In the genomic region with DNA sequence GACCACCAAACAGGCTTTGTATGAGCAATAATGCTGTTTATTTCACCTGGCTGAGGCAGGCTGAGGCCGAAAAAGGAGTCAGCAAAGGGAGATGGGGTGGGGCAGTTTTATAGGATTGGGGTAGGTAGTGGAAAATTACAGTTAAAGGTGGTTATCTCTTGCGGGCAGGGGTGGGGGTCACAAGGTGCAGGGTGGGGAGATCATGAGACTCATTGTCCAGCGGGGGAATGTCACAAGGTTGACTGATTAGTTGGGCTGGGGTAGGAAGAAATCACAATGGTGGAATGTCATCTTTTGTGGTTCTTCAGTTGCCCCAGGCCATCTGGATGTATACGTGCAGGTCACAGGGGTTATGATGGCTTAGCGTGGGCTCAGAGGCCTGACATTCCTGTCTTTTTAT, we compare ENCODE assay signal across 10 cellular contexts. TPM values are rescaled to one million over a fixed set of nuclear protein-coding genes. Genes with fewer than 3 reads are reported as not detected.
"Had no signal": no experiment of that assay in that cellular context is flagged by ENCODE, and none has a peak within 500 bp of the region (broad histone marks: within the 10 kb centered on the region; RNA-seq: fewer than 3 reads in every experiment).

No MANE protein-coding gene starts in this region.

RNA-seq across cellular contexts. Expression of gene TEX46, which starts 18.1 kb away (rescaled TPM):
- total RNA-seq: PC-3, Peyer's patch, Right ventricle myocardium inferior, Right ventricle myocardium superior, SJSA1, SK-MEL-5 had no signal

RNA-seq across cellular contexts. Expression of gene LACTBL1, which starts 24.9 kb away (rescaled TPM):
- total RNA-seq: OCI-LY7, PC-3, Peyer's patch, Right ventricle myocardium inferior, Right ventricle myocardium superior, RPMI7951, SJSA1, SK-MEL-5, T-cell had no signal
- polyA plus RNA-seq: SK-N-SH had no signal
